In genomic region chr17:21119945-21120249, GRCh38 we compare ENCODE assay signal across 9 cellular contexts. TPM values are rescaled to one million over a fixed set of nuclear protein-coding genes. Genes with fewer than 3 reads are reported as not detected.
A peak's percentile ranks its signal among the peaks of the same experiment; 100 is the strongest.
DNase-seq lines count a peak whose midpoint lies in the region; ATAC-seq and TF ChIP-seq lines count a peak whose summit lies in the region.
"Had no signal": no experiment of that assay in that cellular context is flagged by ENCODE, and none has a peak within 500 bp of the region (broad histone marks: within the 10 kb centered on the region; RNA-seq: fewer than 3 reads in every experiment).

No MANE protein-coding gene starts in this region.

- CTCF ChIA-PET in CD4-positive, alpha-beta T cell (lab: Charles Lee), result interaction anchor here (0.9 to 2.7 kb wide), 14 partner anchors 8 to 392 kb away, joined by 3 to 19 read pairs (median 5); no protein-coding TSS in a partner anchor

- H3K36me3 ChIP-seq in ACC112 (ENCODE audit: insufficient read depth, low read length), result no peaks in the 10 kb centered on the region
- no peaks in the 10 kb centered on the region for H3K36me3 ChIP-seq in RWPE2 (ENCODE audit: low read depth)
- no peaks in the 10 kb centered on the region for H3K36me3 ChIP-seq in neutrophil

- no peaks in the 10 kb centered on the region for H3K9me3 Mint-ChIP-seq in CD4-positive, alpha-beta T cell
- H3K9me3 Mint-ChIP-seq: activated CD4-positive, alpha-beta T cell treated with anti-CD3 and anti-CD28 coated beads, Interleukin-2, amount 10 ng/mL, durations not matched to agents 7 days and 5 days; central memory CD8-positive, alpha-beta T cell had no signal

- H3K27ac ChIP-seq in ACC112 (ENCODE audit: low read depth, low read length) (no peak overlapping the region), RWPE2 (ENCODE audit: poor library complexity, severe bottlenecking) (no peak overlapping the region), neutrophil (peak overlapping the region; percentile 33)
- no peak overlapping the region for H3K27ac ChIP-seq in CD4-positive, alpha-beta T cell (ENCODE audit: low read depth, low read length)

- H3K79me2 ChIP-seq in ACC112 (ENCODE audit: control insufficient read depth, insufficient read depth, low read length, unreplicated experiment), result no peaks in the 10 kb centered on the region

- H2AFZ ChIP-seq in ACC112 (ENCODE audit: low read length, unreplicated experiment), result peak overlapping the region; percentile 86

- H3K9me3 ChIP-seq in CD4-positive, alpha-beta T cell (ENCODE audit: control insufficient read depth, low read length), result no peaks in the 10 kb centered on the region
- no peaks in the 10 kb centered on the region for H3K9me3 ChIP-seq in RWPE2 (ENCODE audit: severe bottlenecking)
- H3K9me3 ChIP-seq in neutrophil, result no peaks in the 10 kb centered on the region

- H3K4me3 ChIP-seq in ACC112 (ENCODE audit: low read depth, low read length) (peak overlapping the region; percentile 50; the same call in 1 of the 2 replicates), RWPE2 (ENCODE audit: severe bottlenecking) (no peak overlapping the region), neutrophil (ENCODE audit: low read depth in 1 of 2, low read length in 1 of 2) (no peak overlapping the region)

- no peak overlapping the region for H3K27ac Mint-ChIP-seq in CD4-positive, alpha-beta T cell
- H3K27ac Mint-ChIP-seq: activated CD4-positive, alpha-beta T cell treated with anti-CD3 and anti-CD28 coated beads, Interleukin-2, amount 10 ng/mL, durations not matched to agents 7 days and 5 days had no signal

- no peak overlapping the region for H3K4me3 Mint-ChIP-seq in CD4-positive, alpha-beta T cell
- H3K4me3 Mint-ChIP-seq: activated CD4-positive, alpha-beta T cell treated with anti-CD3 and anti-CD28 coated beads, Interleukin-2, amount 10 ng/mL, durations not matched to agents 7 days and 5 days; central memory CD8-positive, alpha-beta T cell had no signal

- no peaks in the 10 kb centered on the region for H3K27me3 ChIP-seq in ACC112 (ENCODE audit: insufficient read depth, low read length)
- no peaks in the 10 kb centered on the region for H3K27me3 ChIP-seq in CD4-positive, alpha-beta T cell (ENCODE audit: control insufficient read depth, insufficient read depth, low read length)
- no peaks in the 10 kb centered on the region for H3K27me3 ChIP-seq in RWPE2 (ENCODE audit: insufficient read depth, poor library complexity, severe bottlenecking)
- H3K27me3 ChIP-seq in neutrophil, result no peaks in the 10 kb centered on the region

- H3K27me3 Mint-ChIP-seq in CD4-positive, alpha-beta T cell, result peaks cover 4% of the 10 kb centered on the region

- peak; percentile 37 for TF ChIP-seq CTCF in CD4-positive, alpha-beta T cell (IDR thresholded peaks at IDR 0.05)
- TF ChIP-seq CTCF in RWPE2 (IDR thresholded peaks at IDR 0.05; ENCODE audit: poor library complexity, severe bottlenecking) (peak; percentile 67), neutrophil (IDR thresholded peaks at IDR 0.05) (no peak)

- POLR2A ChIA-PET in CD4-positive, alpha-beta T cell (lab: Charles Lee), result interaction anchor here (0.8 to 1.5 kb wide), 5 partner anchors 76 to 393 kb away, joined by 3 to 8 read pairs (median 4); partner anchors contain the start of gene USP22

- in situ Hi-C loops in KBM-7 (cut with MboI; ENCODE audit: low pct_unique_long_range_greater_than_20kb, low sequenced_read_pairs), result no loop called here

- no peaks in the 10 kb centered on the region for H3K36me3 Mint-ChIP-seq in CD4-positive, alpha-beta T cell (ENCODE audit: low read depth)

- intact Hi-C loops in CD4-positive, alpha-beta T cell (cut with DNase I, micrococcal nuclease), result loop anchor here (1.0 to 10.0 kb wide), 7 partner anchors 93 to 393 kb away; partner anchors contain the start of gene TMEM11 (in 1 of the 2)

- no peak for DNase-seq in CD4-positive, alpha-beta T cell
- DNase-seq in RWPE2 (ENCODE audit: low spot score) (no peak), NCI-H524 treated with DMSO at 0.1 percent for 48 hours (lab: John Stamatoyannopoulos, UW) (no peak), UCSD-AML1 (lab: John Stamatoyannopoulos, UW; ENCODE audit: unreplicated experiment) (no peak), KBM-7 (no peak)

- H3K4me1 Mint-ChIP-seq in CD4-positive, alpha-beta T cell (ENCODE audit: low read depth), result peaks cover 12% of the 10 kb centered on the region

- no peak for ATAC-seq in CD4-positive, alpha-beta T cell (ENCODE audit: poor library complexity)
- ATAC-seq in RWPE2 (ENCODE audit: low read depth), result no peak

- H3K4me1 ChIP-seq in ACC112 (ENCODE audit: control insufficient read depth, insufficient read depth, low read length, unreplicated experiment) (peaks cover 8% of the 10 kb centered on the region), RWPE2 (ENCODE audit: insufficient read depth, poor library complexity, severe bottlenecking) (no peaks in the 10 kb centered on the region), neutrophil (ENCODE audit: control insufficient read depth in 1 of 2, insufficient read depth in 1 of 2, low read depth in 1 of 2, low read length in 1 of 2) (peaks cover 31 to 36% of the 10 kb centered on the region in 2 experiments)

RNA-seq across cellular contexts. Expression of gene DHRS7B, which starts 6.9 kb away (rescaled TPM):
- total RNA-seq in CD4-positive, alpha-beta T cell, result 1 to 10 TPM; 4.9 to 5.2 TPM
